ENCODE assay signal across 33 cellular contexts in genomic region chr12:121509339-121509738, GRCh38.
"Had no signal": no experiment of that assay in that cellular context is flagged by ENCODE, and none has a peak within 500 bp of the region (broad histone marks: within the 10 kb centered on the region; RNA-seq: fewer than 3 reads in every experiment).

No MANE protein-coding gene starts in this region.

- H3K9me3 ChIP-seq: MG63 had no signal

- H3K36me3 ChIP-seq: MG63 had no signal

- H3K27me3 ChIP-seq: MG63 had no signal

- DNase-seq: Karpas-422, Kasumi-1, MG63, MM.1S, MV-4-11, NCI-H1048, NCI-H1092, NCI-H1092 treated with DMSO at 0.1 percent for 48 hours, NCI-H1105, NCI-H1105 treated with DMSO at 0.1 percent for 48 hours, NCI-H1417, NCI-H1417 treated with DMSO at 0.1 percent for 48 hours, NCI-H1436, NCI-H1436 treated with DMSO at 0.1 percent for 48 hours, NCI-H146, NCI-H1694, NCI-H1694 treated with DMSO at 0.1 percent for 48 hours, NCI-H187, NCI-H187 treated with DMSO at 0.1 percent for 48 hours, NCI-H1930, NCI-H2029, NCI-H2029 treated with DMSO at 0.1 percent for 48 hours, NCI-H2081, NCI-H2081 treated with DMSO at 0.1 percent for 48 hours, NCI-H2107, NCI-H2171, NCI-H2227 treated with DMSO at 0.1 percent for 48 hours, NCI-H226, NCI-H345, NCI-H446, NCI-H446 treated with DMSO at 0.1 percent for 48 hours, NCI-H510A, NCI-H510A treated with DMSO at 0.1 percent for 48 hours had no signal

- H3K4me3 ChIP-seq: MG63 had no signal
